22 cellular contexts compared by ENCODE assay signal in genomic region chr9:123894822-123895221, GRCh38.
"Had no signal": no experiment of that assay in that cellular context is flagged by ENCODE, and none has a peak within 500 bp of the region (broad histone marks: within the 10 kb centered on the region; RNA-seq: fewer than 3 reads in every experiment).

No MANE protein-coding gene starts in this region.

- H3K4me3 Mint-ChIP-seq: activated CD4-positive, alpha-beta memory T cell treated with anti-CD3 and anti-CD28 coated beads, Interleukin-2, amount 10 ng/mL, durations not matched to agents 7 days and 5 days; activated CD8-positive, alpha-beta memory T cell treated with anti-CD3 and anti-CD28 coated beads, Interleukin-2, amount 10 ng/mL, durations not matched to agents 7 days and 5 days; activated naive CD8-positive, alpha-beta T cell treated with anti-CD3 and anti-CD28 coated beads, Interleukin-2, amount 10 ng/mL, durations not matched to agents 7 days and 5 days; activated T-helper 17 cell treated with anti-CD3 and anti-CD28 coated beads, Interleukin-2, amount 50 U/mL, for 72 hours; dendritic cell treated with granulocyte-macrophage colony-stimulating factor and Interleukin-4, amounts not matched to agents 40 ng/mL and 50 ng/mL, for 4 days; natural killer cell; stimulated activated memory B cell treated with anti-CD40 and anti-IgM and Interleukin-4, amounts not matched to agents 10 μg/mL and 1 μg/mL and 100 μg/mL, for 72 hours had no signal

- H3K27me3 ChIP-seq: cardiac muscle cell, esophagus squamous epithelium, hepatocyte, upper lobe of right lung had no signal

- ATAC-seq: activated CD8-positive, alpha-beta memory T cell treated with anti-CD3 and anti-CD28 coated beads, Interleukin-2, amount 10 ng/mL, durations not matched to agents 7 days and 5 days; left lobe of liver; natural killer cell; sciatic nerve; stimulated activated memory B cell treated with anti-CD40 and anti-IgM and Interleukin-4, amounts not matched to agents 10 μg/mL and 1 μg/mL and 100 μg/mL, for 72 hours; upper lobe of right lung had no signal

- H3K27ac ChIP-seq: cardiac muscle cell, esophagus squamous epithelium, hepatocyte, parathyroid adenoma, upper lobe of right lung, WERI-Rb-1 had no signal

- H3K27ac Mint-ChIP-seq: activated CD4-positive, alpha-beta memory T cell treated with anti-CD3 and anti-CD28 coated beads, Interleukin-2, amount 10 ng/mL, durations not matched to agents 7 days and 5 days; activated CD8-positive, alpha-beta memory T cell treated with anti-CD3 and anti-CD28 coated beads, Interleukin-2, amount 10 ng/mL, durations not matched to agents 7 days and 5 days; activated naive CD8-positive, alpha-beta T cell treated with anti-CD3 and anti-CD28 coated beads, Interleukin-2, amount 10 ng/mL, durations not matched to agents 7 days and 5 days; activated T-helper 17 cell treated with anti-CD3 and anti-CD28 coated beads, Interleukin-2, amount 50 U/mL, for 72 hours; dendritic cell treated with granulocyte-macrophage colony-stimulating factor and Interleukin-4, amounts not matched to agents 40 ng/mL and 50 ng/mL, for 4 days; natural killer cell; stimulated activated memory B cell treated with anti-CD40 and anti-IgM and Interleukin-4, amounts not matched to agents 10 μg/mL and 1 μg/mL and 100 μg/mL, for 72 hours had no signal

- H3K27me3 Mint-ChIP-seq: activated CD4-positive, alpha-beta memory T cell treated with anti-CD3 and anti-CD28 coated beads, Interleukin-2, amount 10 ng/mL, durations not matched to agents 7 days and 5 days; activated CD8-positive, alpha-beta memory T cell treated with anti-CD3 and anti-CD28 coated beads, Interleukin-2, amount 10 ng/mL, durations not matched to agents 7 days and 5 days; activated naive CD8-positive, alpha-beta T cell treated with anti-CD3 and anti-CD28 coated beads, Interleukin-2, amount 10 ng/mL, durations not matched to agents 7 days and 5 days; activated T-helper 17 cell treated with anti-CD3 and anti-CD28 coated beads, Interleukin-2, amount 50 U/mL, for 72 hours; dendritic cell treated with granulocyte-macrophage colony-stimulating factor and Interleukin-4, amounts not matched to agents 40 ng/mL and 50 ng/mL, for 4 days; stimulated activated memory B cell treated with anti-CD40 and anti-IgM and Interleukin-4, amounts not matched to agents 10 μg/mL and 1 μg/mL and 100 μg/mL, for 72 hours had no signal

- H3K4me1 Mint-ChIP-seq: activated CD4-positive, alpha-beta memory T cell treated with anti-CD3 and anti-CD28 coated beads, Interleukin-2, amount 10 ng/mL, durations not matched to agents 7 days and 5 days; activated naive CD8-positive, alpha-beta T cell treated with anti-CD3 and anti-CD28 coated beads, Interleukin-2, amount 10 ng/mL, durations not matched to agents 7 days and 5 days had no signal

- H3K36me3 Mint-ChIP-seq: activated CD8-positive, alpha-beta memory T cell treated with anti-CD3 and anti-CD28 coated beads, Interleukin-2, amount 10 ng/mL, durations not matched to agents 7 days and 5 days; activated naive CD8-positive, alpha-beta T cell treated with anti-CD3 and anti-CD28 coated beads, Interleukin-2, amount 10 ng/mL, durations not matched to agents 7 days and 5 days; natural killer cell; stimulated activated memory B cell treated with anti-CD40 and anti-IgM and Interleukin-4, amounts not matched to agents 10 μg/mL and 1 μg/mL and 100 μg/mL, for 72 hours had no signal

- H3K9me3 Mint-ChIP-seq: activated CD4-positive, alpha-beta memory T cell treated with anti-CD3 and anti-CD28 coated beads, Interleukin-2, amount 10 ng/mL, durations not matched to agents 7 days and 5 days; activated naive CD8-positive, alpha-beta T cell treated with anti-CD3 and anti-CD28 coated beads, Interleukin-2, amount 10 ng/mL, durations not matched to agents 7 days and 5 days; activated T-helper 17 cell treated with anti-CD3 and anti-CD28 coated beads, Interleukin-2, amount 50 U/mL, for 72 hours; dendritic cell treated with granulocyte-macrophage colony-stimulating factor and Interleukin-4, amounts not matched to agents 40 ng/mL and 50 ng/mL, for 4 days; natural killer cell; stimulated activated memory B cell treated with anti-CD40 and anti-IgM and Interleukin-4, amounts not matched to agents 10 μg/mL and 1 μg/mL and 100 μg/mL, for 72 hours had no signal

- H3K36me3 ChIP-seq: cardiac muscle cell, esophagus squamous epithelium, upper lobe of right lung, WERI-Rb-1 had no signal

- H3K4me1 ChIP-seq: esophagus squamous epithelium, parathyroid adenoma, upper lobe of right lung had no signal

- H3K9me3 ChIP-seq: esophagus squamous epithelium, upper lobe of right lung had no signal

- DNase-seq: activated CD4-positive, alpha-beta memory T cell treated with anti-CD3 and anti-CD28 coated beads, Interleukin-2, amount 10 ng/mL, durations not matched to agents 7 days and 5 days; activated CD4-positive, alpha-beta T cell treated with anti-CD3 and anti-CD28 coated beads for 4 hours; activated CD8-positive, alpha-beta memory T cell treated with anti-CD3 and anti-CD28 coated beads, Interleukin-2, amount 10 ng/mL, durations not matched to agents 7 days and 5 days; activated naive CD4-positive, alpha-beta T cell treated with Interleukin-2 at 50 U/mL for 16 hours; activated naive CD8-positive, alpha-beta T cell treated with anti-CD3 and anti-CD28 coated beads, Interleukin-2, amount 10 ng/mL, durations not matched to agents 7 days and 5 days; amygdala; effector CD8-positive, alpha-beta T cell; esophagus squamous epithelium; natural killer cell; stimulated activated CD4-positive, alpha-beta T cell treated with anti-CD3 and anti-CD28 coated beads, Interleukin-4, amount 100 ng/mL, for 24 hours; upper lobe of right lung; WERI-Rb-1 had no signal

- H3K4me3 ChIP-seq: cardiac muscle cell, esophagus squamous epithelium, hepatocyte, lung, smooth muscle cell, upper lobe of right lung had no signal
